ENCODE assay signal across 15 cellular contexts in the genomic region with DNA sequence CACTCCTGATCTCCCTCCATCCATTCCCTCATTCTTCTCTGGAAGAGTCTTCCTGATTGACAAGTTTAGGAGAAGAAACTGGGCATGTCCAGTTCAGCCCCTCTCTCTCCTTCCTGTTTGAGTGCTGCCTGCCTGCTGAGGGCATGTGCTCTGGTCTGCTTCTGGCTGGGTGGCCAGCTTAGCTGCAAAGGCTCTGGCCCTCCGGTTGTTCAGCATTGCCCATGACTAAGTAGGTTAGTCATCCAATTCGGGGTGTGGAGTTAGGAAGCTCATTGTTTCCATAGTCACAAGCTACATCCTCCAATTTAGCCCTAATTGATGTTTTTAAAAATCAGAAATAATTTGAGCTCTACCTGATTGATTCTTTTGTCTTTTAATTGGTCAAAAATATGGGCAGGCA. TPM values are rescaled to one million over a fixed set of nuclear protein-coding genes. Genes with fewer than 3 reads are reported as not detected.
DNase-seq lines count a peak whose midpoint lies in the region; ATAC-seq and TF ChIP-seq lines count a peak whose summit lies in the region.
"Had no signal": no experiment of that assay in that cellular context is flagged by ENCODE, and none has a peak within 500 bp of the region (broad histone marks: within the 10 kb centered on the region; RNA-seq: fewer than 3 reads in every experiment).

No MANE protein-coding gene starts in this region.

- H3K27ac Mint-ChIP-seq in CD14-positive monocyte = no peak overlapping the region
- H3K27ac Mint-ChIP-seq: activated naive CD4-positive, alpha-beta T cell treated with anti-CD3 and anti-CD28 coated beads, Interleukin-2, amount 10 ng/mL, durations not matched to agents 7 days and 5 days had no signal

- H3K36me3 Mint-ChIP-seq in CD14-positive monocyte = no peaks in the 10 kb centered on the region
- H3K36me3 Mint-ChIP-seq: activated naive CD4-positive, alpha-beta T cell treated with anti-CD3 and anti-CD28 coated beads, Interleukin-2, amount 10 ng/mL, durations not matched to agents 7 days and 5 days had no signal

- H3K36me3 ChIP-seq in RWPE2 (ENCODE audit: low read depth) = no peaks in the 10 kb centered on the region
- H3K36me3 ChIP-seq: upper lobe of left lung had no signal

- peaks cover 0 to 5% (median 0%) of the 10 kb centered on the region in 7 donors for H3K9me3 Mint-ChIP-seq in CD14-positive monocyte
- H3K9me3 Mint-ChIP-seq: activated naive CD4-positive, alpha-beta T cell treated with anti-CD3 and anti-CD28 coated beads, Interleukin-2, amount 10 ng/mL, durations not matched to agents 7 days and 5 days had no signal

- no peak overlapping the region for H3K4me3 Mint-ChIP-seq in CD14-positive monocyte
- H3K4me3 Mint-ChIP-seq: activated naive CD4-positive, alpha-beta T cell treated with anti-CD3 and anti-CD28 coated beads, Interleukin-2, amount 10 ng/mL, durations not matched to agents 7 days and 5 days had no signal

- no peaks in the 10 kb centered on the region for H3K27me3 ChIP-seq in RWPE2 (ENCODE audit: insufficient read depth, poor library complexity, severe bottlenecking)
- H3K27me3 ChIP-seq: upper lobe of left lung had no signal

- H3K27me3 Mint-ChIP-seq in CD14-positive monocyte (ENCODE audit: low read depth in 3 of 3) = peaks cover 10 to 27% (median 12%) of the 10 kb centered on the region in 3 donors

- intact Hi-C loops in Right ventricle myocardium superior (cut with DNase I) = no loop called here
- intact Hi-C loops in CD14-positive monocyte (cut with micrococcal nuclease) = no loop called here

- no peaks in the 10 kb centered on the region for H3K9me3 ChIP-seq in RWPE2 (ENCODE audit: severe bottlenecking)

- peaks cover 7% of the 10 kb centered on the region for H3K4me1 ChIP-seq in RWPE2 (ENCODE audit: insufficient read depth, poor library complexity, severe bottlenecking)
- H3K4me1 ChIP-seq: upper lobe of left lung had no signal

- no peaks in the 10 kb centered on the region for H3K4me1 Mint-ChIP-seq in CD14-positive monocyte
- H3K4me1 Mint-ChIP-seq: activated naive CD4-positive, alpha-beta T cell treated with anti-CD3 and anti-CD28 coated beads, Interleukin-2, amount 10 ng/mL, durations not matched to agents 7 days and 5 days had no signal

- ATAC-seq in RWPE2 (ENCODE audit: low read depth) (peak; percentile 100), GM21723 (IDR thresholded peaks at IDR 0.05; ENCODE audit: unreplicated experiment) (no peak), Right ventricle myocardium superior (ENCODE audit: poor library complexity) (no peak)

- no peak for TF ChIP-seq CTCF in RWPE2 (IDR thresholded peaks at IDR 0.05; ENCODE audit: poor library complexity, severe bottlenecking)
- no peak for TF ChIP-seq CTCF in CD14-positive monocyte (IDR thresholded peaks at IDR 0.05)

- DNase-seq in DMS53 (lab: John Stamatoyannopoulos, UW) (peak; percentile 34), DMS53 treated with DMSO at 0.1 percent for 48 hours (lab: John Stamatoyannopoulos, UW; ENCODE audit: unreplicated experiment) (no peak), RWPE2 (ENCODE audit: low spot score) (peak; percentile 78), fibroblast of peridontal ligament (ENCODE audit: extremely low read depth) (peak; percentile 57), skeletal muscle cell (ENCODE audit: low read depth) (peak; percentile 28), Right ventricle myocardium superior (no peak), CD14-positive monocyte (ENCODE audit: low spot score) (no peak)
- DNase-seq: activated CD4-positive, alpha-beta T cell treated with anti-CD3 and anti-CD28 coated beads, Interleukin-2, amount 50 U/mL, for 4 hours; activated naive CD4-positive, alpha-beta T cell treated with anti-CD3 and anti-CD28 coated beads, Interleukin-2, amount 10 ng/mL, durations not matched to agents 7 days and 5 days; MM.1S; NCI-H526 treated with DMSO at 0.1 percent for 48 hours; upper lobe of left lung had no signal

- H3K4me3 ChIP-seq in RWPE2 (ENCODE audit: severe bottlenecking) (no peak overlapping the region), skeletal muscle cell (ENCODE audit: low read depth, low read length) (no peak overlapping the region)
- H3K4me3 ChIP-seq: upper lobe of left lung had no signal

- H3K27ac ChIP-seq in RWPE2 (ENCODE audit: poor library complexity, severe bottlenecking) = no peak overlapping the region
- H3K27ac ChIP-seq: 22Rv1, upper lobe of left lung had no signal

RNA-seq across cellular contexts. Expression of gene PLA2G2E, which starts 25.6 kb away (rescaled TPM):
- total RNA-seq in Right ventricle myocardium superior = not detected
- not detected for polyA plus RNA-seq in CD14-positive monocyte
- total RNA-seq: liver, upper lobe of left lung had no signal
- polyA plus RNA-seq: liver had no signal

RNA-seq across cellular contexts. Expression of gene PLA2G2A, which starts 30.4 kb away (rescaled TPM):
- total RNA-seq in Right ventricle myocardium superior = 154 TPM
- polyA plus RNA-seq in CD14-positive monocyte = not detected

Comparison
In these comparisons a context has a peak if more than half of its experiments do, and no peak if none do; other contexts are left out.
1. DNase-seq: peak in DMS53 (single experiment), RWPE2 (single experiment), fibroblast of peridontal ligament (single experiment) and skeletal muscle cell (single experiment); none in DMS53 treated with DMSO at 0.1 percent for 48 hours (single experiment), Right ventricle myocardium superior (single experiment) and CD14-positive monocyte (single experiment).